2 cellular contexts compared by ENCODE assay signal in the genomic region with DNA sequence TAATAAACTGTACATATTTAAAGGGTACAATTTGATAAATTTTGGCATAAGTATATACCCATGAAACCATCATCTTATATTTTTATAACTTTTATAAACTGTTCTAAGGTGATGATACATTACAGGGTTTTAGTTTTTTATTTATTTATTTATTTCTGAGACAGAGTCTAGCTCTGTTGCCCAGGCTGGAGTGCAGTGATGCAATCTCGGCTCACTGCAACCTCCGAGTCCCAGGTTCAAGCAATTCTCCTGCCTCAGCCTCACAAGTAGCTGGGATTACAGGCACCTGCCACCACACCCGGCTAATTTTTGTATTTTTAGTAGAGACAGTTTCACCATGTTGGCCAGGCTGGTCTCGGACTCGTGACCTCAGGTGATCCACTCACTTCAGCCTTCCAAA.
TF ChIP-seq lines count a peak whose summit lies in the region.

No MANE protein-coding gene starts in this region.

TF ChIP-seq in A549, 52 proteins besides CTCF, POLR2A, EP300 and RAD21:
- peak; percentile 44 to 57; a peak in 2 of 4 replicates for TF ChIP-seq CEBPB (IDR thresholded peaks at IDR 0.05)

TF ChIP-seq in HepG2, 621 proteins besides CTCF, POLR2A, EP300 and RAD21:
- peak; percentile 29; the same call in 1 of the 2 replicates for TF ChIP-seq CEBPG (CRISPR knock-in tag; IDR thresholded peaks at IDR 0.05)
- peak; percentile 70; the same call in 1 of the 2 replicates for TF ChIP-seq ZNF121 (CRISPR knock-in tag; IDR thresholded peaks at IDR 0.05)
- TF ChIP-seq CEBPB (IDR thresholded peaks at IDR 0.05; ENCODE audit: borderline replicate concordance, low read depth, low read length), result peak; percentile 10; the same call in 1 of the 2 replicates
